In the genomic region with DNA sequence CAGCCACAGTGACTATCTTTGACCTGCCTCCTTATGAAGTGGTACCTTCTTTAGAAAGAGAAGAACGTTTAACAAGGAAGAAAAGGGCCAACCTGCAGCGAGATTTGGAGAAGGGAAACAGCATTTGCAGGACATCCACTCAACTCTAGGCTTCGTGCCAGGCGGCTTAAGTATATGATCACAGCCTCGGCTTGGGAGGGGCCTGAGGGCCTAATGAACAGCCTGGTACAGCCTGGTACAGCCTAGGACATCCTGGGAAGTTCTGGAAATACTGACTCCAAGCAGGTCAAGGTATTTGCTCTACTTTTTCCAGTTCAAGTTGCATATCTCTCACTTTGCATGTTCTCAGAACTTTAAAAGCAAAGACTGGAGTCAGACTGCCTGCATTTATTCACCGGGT, we compare ENCODE assay signal across 1 cellular context.
TF ChIP-seq lines count a peak whose summit lies in the region.

No MANE protein-coding gene starts in this region.

TF ChIP-seq in HepG2, 621 proteins besides CTCF, POLR2A, EP300 and RAD21:
- no peak for TF ChIP-seq ZNF547 (CRISPR knock-in tag; IDR thresholded peaks at IDR 0.05)
- no peak for TF ChIP-seq ZNF253 (CRISPR knock-in tag; IDR thresholded peaks at IDR 0.05; ENCODE audit: borderline replicate concordance)
- TF ChIP-seq SMAD3 (CRISPR knock-in tag; IDR thresholded peaks at IDR 0.05), result no peak
- TF ChIP-seq STAT5B (CRISPR knock-in tag; IDR thresholded peaks at IDR 0.05), result no peak
- TF ChIP-seq, protein P1, sequence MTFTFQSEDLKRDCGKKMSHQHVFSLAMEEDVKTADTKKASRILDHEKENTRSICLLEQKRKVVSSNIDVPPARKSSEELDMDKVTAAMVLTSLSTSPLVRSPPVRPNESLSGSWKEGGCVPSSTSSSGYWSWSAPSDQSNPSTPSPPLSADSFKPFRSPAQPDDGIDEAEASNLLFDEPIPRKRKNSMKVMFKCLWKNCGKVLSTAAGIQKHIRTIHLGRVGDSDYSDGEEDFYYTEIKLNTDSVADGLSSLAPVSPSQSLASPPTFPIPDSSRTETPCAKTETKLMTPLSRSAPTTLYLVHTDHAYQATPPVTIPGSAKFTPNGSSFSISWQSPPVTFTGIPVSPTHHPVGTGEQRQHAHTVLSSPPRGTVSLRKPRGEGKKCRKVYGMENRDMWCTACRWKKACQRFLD (CRISPR knock-in tag; IDR thresholded peaks at IDR 0.05; ENCODE audit: borderline replicate concordance), result no peak
- no peak for TF ChIP-seq DNMT3B (CRISPR knock-in tag; conservative IDR thresholded peaks at IDR 0.05)
- no peak for TF ChIP-seq SCMH1 (CRISPR knock-in tag; IDR thresholded peaks at IDR 0.05; ENCODE audit: borderline replicate concordance)
- TF ChIP-seq, protein P2, sequence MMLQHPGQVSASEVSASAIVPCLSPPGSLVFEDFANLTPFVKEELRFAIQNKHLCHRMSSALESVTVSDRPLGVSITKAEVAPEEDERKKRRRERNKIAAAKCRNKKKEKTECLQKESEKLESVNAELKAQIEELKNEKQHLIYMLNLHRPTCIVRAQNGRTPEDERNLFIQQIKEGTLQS (CRISPR knock-in tag; IDR thresholded peaks at IDR 0.05), result no peak
- TF ChIP-seq NR2F2 (IDR thresholded peaks at IDR 0.05; ENCODE audit: borderline replicate concordance, low read depth), result no peak
- TF ChIP-seq MBD4 (IDR thresholded peaks at IDR 0.05; ENCODE audit: borderline replicate concordance, low read length), result no peak
- no peak for TF ChIP-seq THAP11 (CRISPR knock-in tag; IDR thresholded peaks at IDR 0.05)
- no peak for TF ChIP-seq EED (CRISPR knock-in tag; IDR thresholded peaks at IDR 0.05)
- TF ChIP-seq CENPT (CRISPR knock-in tag; IDR thresholded peaks at IDR 0.05; ENCODE audit: low read depth), result no peak
- no peak for TF ChIP-seq GPN1 (CRISPR knock-in tag; IDR thresholded peaks at IDR 0.05; ENCODE audit: borderline replicate concordance)
- no peak for TF ChIP-seq FOXJ3 (CRISPR knock-in tag; IDR thresholded peaks at IDR 0.05; ENCODE audit: borderline replicate concordance)
- TF ChIP-seq ZNF205 (CRISPR knock-in tag; IDR thresholded peaks at IDR 0.05), result no peak
